ENCODE assay signal across 15 cellular contexts in genomic region chr3:11239796-11240195, GRCh38. TPM values are rescaled to one million over a fixed set of nuclear protein-coding genes. Genes with fewer than 3 reads are reported as not detected.
A peak's percentile ranks its signal among the peaks of the same experiment; 100 is the strongest.
DNase-seq lines count a peak whose midpoint lies in the region; ATAC-seq and TF ChIP-seq lines count a peak whose summit lies in the region.
"Had no signal": no experiment of that assay in that cellular context is flagged by ENCODE, and none has a peak within 500 bp of the region (broad histone marks: within the 10 kb centered on the region; RNA-seq: fewer than 3 reads in every experiment).

No MANE protein-coding gene starts in this region.

- dilution Hi-C loops in mammary epithelial cell (cut with HindIII; ENCODE audit: low sequenced_read_pairs): no loop called here

- no peaks in the 10 kb centered on the region for H3K9me2 ChIP-seq in PC-3 (replicated peaks; ENCODE audit: low read length)

- H3K27ac ChIP-seq in PC-3 (ENCODE audit: low read length) (peak overlapping the region; percentile 94), mammary epithelial cell (ENCODE audit: insufficient read depth, low read depth, low read length) (no peak overlapping the region)

- WGBS in mammary epithelial cell (ENCODE audit: low coverage, missing lambda C conversion rate): 27% methylated on average over 1 of the region's 1 CpG

- H4K20me1 ChIP-seq in PC-3 (ENCODE audit: low read length) (no peaks in the 10 kb centered on the region), mammary epithelial cell (ENCODE audit: insufficient read depth, low read length) (no peaks in the 10 kb centered on the region)

- no peaks in the 10 kb centered on the region for H3K27me3 ChIP-seq in PC-3 (ENCODE audit: low read length)
- H3K27me3 ChIP-seq in mammary epithelial cell (ENCODE audit: insufficient read depth, low read length): no peaks in the 10 kb centered on the region

- no peak overlapping the region for H3K9ac ChIP-seq in PC-3 (ENCODE audit: low read length)
- H3K9ac ChIP-seq in mammary epithelial cell (ENCODE audit: insufficient read depth, low read length): no peak overlapping the region

- H3K4me2 ChIP-seq in PC-3 (ENCODE audit: low read length): no peak overlapping the region
- peak overlapping the region; percentile 16 for H3K4me2 ChIP-seq in mammary epithelial cell (ENCODE audit: insufficient read depth, low read depth, low read length)

- H3K36me3 ChIP-seq in PC-3 (ENCODE audit: low read depth, low read length) (no peaks in the 10 kb centered on the region; the same call in 1 of the 2 replicates), mammary epithelial cell (ENCODE audit: insufficient read depth, low read length) (no peaks in the 10 kb centered on the region)
- H3K36me3 ChIP-seq: HAP-1 had no signal

- peak overlapping the region; percentile 99 for H3K27ac Mint-ChIP-seq in activated T-cell treated with anti-CD3 and anti-CD28 coated beads, Interleukin-2, amount 50 U/mL, for 72 hours
- peak overlapping the region; percentile 13 to 85 for H3K27ac Mint-ChIP-seq in stimulated activated naive CD8-positive, alpha-beta T cell treated with anti-CD3 and anti-CD28 coated beads, Interleukin-15, amount 100 ng/mL, for 72 hours

- BruUV-seq in PC-3 (replicated peaks; lab: Mats Ljungman, UMichigan) (no TSS peak), mammary epithelial cell (replicated peaks; lab: Mats Ljungman, UMichigan) (no TSS peak)

- intact Hi-C loops in PC-3 (cut with micrococcal nuclease) (no loop called here), mammary epithelial cell (cut with micrococcal nuclease) (no loop called here)

- H3F3A ChIP-seq in PC-3 (ENCODE audit: low read length, unreplicated experiment): peaks cover 6% of the 10 kb centered on the region

- no peaks in the 10 kb centered on the region for H3K9me3 ChIP-seq in PC-3 (ENCODE audit: low read length)
- H3K9me3 ChIP-seq in mammary epithelial cell (replicated peaks; ENCODE audit: insufficient read depth, low read length): no peaks in the 10 kb centered on the region
- H3K9me3 ChIP-seq: HAP-1 had no signal

- POLR2A ChIA-PET in PC-3 (lab: Charles Lee; ENCODE audit: unreplicated experiment): no interaction called here

- no peak overlapping the region for H2AFZ ChIP-seq in PC-3 (ENCODE audit: low read length)
- no peak overlapping the region for H2AFZ ChIP-seq in mammary epithelial cell (ENCODE audit: low read depth, low read length)

- DNase-seq in activated T-cell treated with anti-CD3 and anti-CD28 coated beads, Interleukin-2, amount 50 U/mL, for 72 hours: no peak
- DNase-seq in activated T-cell treated with anti-CD3 and anti-CD28 coated beads for 4 hours (no peak), PC-3 (peak; percentile 54), mammary epithelial cell (no peak), NCI-H2029 treated with DMSO at 0.1 percent for 48 hours (lab: John Stamatoyannopoulos, UW) (no peak), NCI-H2107 treated with DMSO at 0.1 percent for 48 hours (lab: John Stamatoyannopoulos, UW; ENCODE audit: unreplicated experiment) (no peak)
- no peak for DNase-seq in stimulated activated naive CD8-positive, alpha-beta T cell treated with anti-CD3 and anti-CD28 coated beads, Interleukin-15, amount 100 ng/mL, for 72 hours
- DNase-seq: AML-193, DMS79 treated with DMSO at 0.1 percent for 48 hours, MV-4-11, NCI-H1417 treated with DMSO at 0.1 percent for 48 hours, NCI-H2081, NCI-H2227 treated with DMSO at 0.1 percent for 48 hours, NCI-H524 treated with DMSO at 0.1 percent for 48 hours had no signal

- H3K4me3 ChIP-seq in PC-3 (ENCODE audit: low read length) (no peak overlapping the region), mammary epithelial cell (replicated peaks in 1 of 3; ENCODE audit: insufficient read depth in 1 of 3, low read depth in 2 of 3, low read length in 3 of 3) (no peak overlapping the region)
- H3K4me3 ChIP-seq: HAP-1 had no signal

- H3K4me1 Mint-ChIP-seq in activated T-cell treated with anti-CD3 and anti-CD28 coated beads, Interleukin-2, amount 50 U/mL, for 72 hours (ENCODE audit: low read depth): peaks cover 49% of the 10 kb centered on the region
- peaks cover 43% of the 10 kb centered on the region for H3K4me1 Mint-ChIP-seq in stimulated activated naive CD8-positive, alpha-beta T cell treated with anti-CD3 and anti-CD28 coated beads, Interleukin-15, amount 100 ng/mL, for 72 hours

- H3K36me3 Mint-ChIP-seq in activated T-cell treated with anti-CD3 and anti-CD28 coated beads, Interleukin-2, amount 50 U/mL, for 72 hours (ENCODE audit: insufficient read depth in 2 of 2): peaks cover 8 to 10% of the 10 kb centered on the region in 2 donors

- H3K4me1 ChIP-seq in PC-3 (ENCODE audit: insufficient read depth, low read length) (peaks cover 39% of the 10 kb centered on the region), mammary epithelial cell (ENCODE audit: insufficient read depth, low read length) (peaks cover 33% of the 10 kb centered on the region)
- H3K4me1 ChIP-seq: HAP-1 had no signal

- ATAC-seq in activated T-cell treated with anti-CD3 and anti-CD28 coated beads, Interleukin-2, amount 50 U/mL, for 72 hours (replicated peaks in 1 of 2): no peak
- no peak for ATAC-seq in PC-3
- no peak for ATAC-seq in stimulated activated naive CD8-positive, alpha-beta T cell treated with anti-CD3 and anti-CD28 coated beads, Interleukin-15, amount 100 ng/mL, for 72 hours

- H3K27me3 Mint-ChIP-seq in activated T-cell treated with anti-CD3 and anti-CD28 coated beads, Interleukin-2, amount 50 U/mL, for 72 hours (ENCODE audit: low read depth): peaks cover 7% of the 10 kb centered on the region
- H3K27me3 Mint-ChIP-seq in stimulated activated naive CD8-positive, alpha-beta T cell treated with anti-CD3 and anti-CD28 coated beads, Interleukin-15, amount 100 ng/mL, for 72 hours: peaks cover under 1% of the 10 kb centered on the region

- in situ Hi-C loops in mammary epithelial cell (cut with MboI; ENCODE audit: low sequenced_read_pairs in 2 of 2): loop anchor here (5.0 to 10.0 kb wide), 2 partner anchors 95 to 98 kb away; no protein-coding TSS in a partner anchor

- CTCF ChIA-PET in PC-3 (lab: Charles Lee): no interaction called here
- CTCF ChIA-PET in mammary epithelial cell (lab: Charles Lee; ENCODE audit: low non-redundant PET): no interaction called here

- TF ChIP-seq CTCF in PC-3 (conservative IDR thresholded peaks at IDR 0.05; ENCODE audit: low read depth, low read length): no peak
- TF ChIP-seq CTCF in mammary epithelial cell (conservative IDR thresholded peaks at IDR 0.05 in 1 of 2, IDR thresholded peaks at IDR 0.05 in 1 of 2; ENCODE audit: extremely low read depth in 1 of 2, insufficient read depth in 1 of 2, low read depth in 1 of 2, low read length in 2 of 2): no peak

- peak overlapping the region in 1 of 2 donors; percentile 19 for H3K4me3 Mint-ChIP-seq in activated T-cell treated with anti-CD3 and anti-CD28 coated beads, Interleukin-2, amount 50 U/mL, for 72 hours
- H3K4me3 Mint-ChIP-seq in stimulated activated naive CD8-positive, alpha-beta T cell treated with anti-CD3 and anti-CD28 coated beads, Interleukin-15, amount 100 ng/mL, for 72 hours: peak overlapping the region in 1 of 2 donors; percentile 26

- H3K9me3 Mint-ChIP-seq in activated T-cell treated with anti-CD3 and anti-CD28 coated beads, Interleukin-2, amount 50 U/mL, for 72 hours: peaks cover 4 to 6% of the 10 kb centered on the region in 2 donors
- H3K9me3 Mint-ChIP-seq in stimulated activated naive CD8-positive, alpha-beta T cell treated with anti-CD3 and anti-CD28 coated beads, Interleukin-15, amount 100 ng/mL, for 72 hours: peaks cover 4 to 9% of the 10 kb centered on the region in 2 donors

- peaks cover 9% of the 10 kb centered on the region for H3K79me2 ChIP-seq in PC-3 (ENCODE audit: low read length)
- no peaks in the 10 kb centered on the region for H3K79me2 ChIP-seq in mammary epithelial cell (ENCODE audit: insufficient read depth, low read length)

RNA-seq across cellular contexts. Expression of gene ATG7, which starts 32.4 kb away (rescaled TPM):
- 10 to 100 TPM; 29.7 to 38.2 TPM for total RNA-seq in activated T-cell treated with anti-CD3 and anti-CD28 coated beads, Interleukin-2, amount 50 U/mL, for 72 hours
- total RNA-seq in PC-3 (2014; rRNA removed) (33.2 and 36.5 TPM in 2 replicates), mammary epithelial cell (10 to 100 TPM; 35.3 to 51.2 TPM)
- 29.2 TPM for polyA plus RNA-seq in mammary epithelial cell
- polyA minus RNA-seq in mammary epithelial cell: 22.0 TPM
